Comparison of ENCODE assay signal across 17 cellular contexts in the genomic region with DNA sequence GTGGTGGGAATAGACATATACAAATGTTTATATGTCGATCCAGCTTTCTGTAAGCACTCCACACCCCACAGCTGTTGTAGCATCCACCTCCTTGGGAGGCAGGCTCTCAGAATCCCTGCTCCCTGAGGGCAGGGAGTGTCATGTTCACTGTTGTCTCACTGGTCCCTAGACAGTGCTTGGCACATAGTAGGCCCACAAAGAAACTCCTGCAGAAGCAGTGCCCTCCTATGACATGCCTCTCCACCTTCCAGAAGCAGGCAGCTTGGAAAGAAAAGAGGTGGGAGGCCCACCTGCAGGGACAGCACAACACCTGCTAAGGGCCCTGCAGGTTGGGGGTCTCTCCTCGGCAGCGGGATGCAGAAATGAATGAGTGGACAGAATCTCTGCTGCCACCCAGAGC. TPM values are rescaled to one million over a fixed set of nuclear protein-coding genes. Genes with fewer than 3 reads are reported as not detected.
DNase-seq lines count a peak whose midpoint lies in the region; ATAC-seq, FAIRE-seq and TF ChIP-seq lines count a peak whose summit lies in the region.
"Had no signal": no experiment of that assay in that cellular context is flagged by ENCODE, and none has a peak within 500 bp of the region (broad histone marks: within the 10 kb centered on the region; RNA-seq: fewer than 3 reads in every experiment).

No MANE protein-coding gene starts in this region.

- ATAC-seq in lower lobe of right lung: no peak

- TF ChIP-seq CTCF in Caco-2 (IDR thresholded peaks at IDR 0.05; ENCODE audit: insufficient read depth in 1 of 2, low read depth in 1 of 2, low read length in 1 of 2, severe bottlenecking in 1 of 2, unreplicated experiment in 1 of 2) (no peak), RWPE1 (conservative IDR thresholded peaks at IDR 0.05; ENCODE audit: low read depth) (no peak), lower lobe of right lung (IDR thresholded peaks at IDR 0.05) (no peak)

- no peak overlapping the region for H3K4me3 ChIP-seq in Caco-2 (ENCODE audit: low read depth, low read length)
- H3K4me3 ChIP-seq in lower lobe of right lung: no peak overlapping the region
- H3K4me3 ChIP-seq: HAP-1 had no signal

- H3K9me3 ChIP-seq in Caco-2 (no peaks in the 10 kb centered on the region), lower lobe of right lung (no peaks in the 10 kb centered on the region)
- H3K9me3 ChIP-seq: HAP-1 had no signal

- peaks cover 38% of the 10 kb centered on the region for H3K4me1 Mint-ChIP-seq in Caco-2 (ENCODE audit: low read depth, unreplicated experiment)
- H3K4me1 Mint-ChIP-seq: B cell had no signal

- H3K27ac Mint-ChIP-seq in Caco-2 (ENCODE audit: unreplicated experiment): no peak overlapping the region
- H3K27ac Mint-ChIP-seq: B cell had no signal

- H3K4me1 ChIP-seq in Caco-2 (peaks cover 54% of the 10 kb centered on the region), lower lobe of right lung (peaks cover 31% of the 10 kb centered on the region)
- H3K4me1 ChIP-seq: HAP-1 had no signal

- no peak for FAIRE-seq in H54 (lab: Jason Lieb, UNC)
- FAIRE-seq: A204.1, D721Med, G401.6 had no signal

- peaks cover 28% of the 10 kb centered on the region for H3K36me3 Mint-ChIP-seq in Caco-2 (ENCODE audit: insufficient read depth, unreplicated experiment)

- H3K27me3 Mint-ChIP-seq in Caco-2 (ENCODE audit: insufficient read depth, unreplicated experiment): no peaks in the 10 kb centered on the region
- H3K27me3 Mint-ChIP-seq: B cell; CD4-positive, alpha-beta memory T cell had no signal

- H3K36me3 ChIP-seq in Caco-2 (ENCODE audit: control insufficient read depth, insufficient read depth, low read length) (no peaks in the 10 kb centered on the region), lower lobe of right lung (no peaks in the 10 kb centered on the region)

- POLR2A ChIA-PET in Caco-2 (lab: Charles Lee): no interaction called here
- POLR2A ChIA-PET in RWPE1 (lab: Yijun Ruan, JAX; ENCODE audit: low non-redundant PET): interaction anchor here (1.2 kb wide), 1 partner anchor 14 kb away, joined by 3 read pairs; no protein-coding TSS in a partner anchor

- no peaks in the 10 kb centered on the region for H3K9me3 Mint-ChIP-seq in Caco-2 (ENCODE audit: unreplicated experiment)
- H3K9me3 Mint-ChIP-seq: CD4-positive, alpha-beta memory T cell had no signal

- H3K4me3 Mint-ChIP-seq in Caco-2 (ENCODE audit: unreplicated experiment): peak overlapping the region; percentile 25
- H3K4me3 Mint-ChIP-seq: B cell; CD4-positive, alpha-beta memory T cell had no signal

- BruUV-seq in Caco-2 (replicated peaks; lab: Mats Ljungman, UMichigan): no TSS peak

- H3K27ac ChIP-seq in RWPE1 (peak overlapping the region; percentile 69), lower lobe of right lung (no peak overlapping the region)

- no peaks in the 10 kb centered on the region for H3K27me3 ChIP-seq in Caco-2 (replicated peaks; ENCODE audit: control insufficient read depth, insufficient read depth, low read length)
- no peaks in the 10 kb centered on the region for H3K27me3 ChIP-seq in lower lobe of right lung (ENCODE audit: low read depth)

- no peak for DNase-seq in Caco-2
- DNase-seq in RWPE1 (ENCODE audit: low spot score): no peak
- peak; percentile 20 for DNase-seq in lower lobe of right lung
- DNase-seq in medulla oblongata (ENCODE audit: extremely low spot score): no peak
- no peak for DNase-seq in H54 (ENCODE audit: insufficient read length, low spot score)
- DNase-seq in CD1c-positive myeloid dendritic cell (ENCODE audit: extremely low spot score): no peak
- DNase-seq: C1 segment of cervical spinal cord; CD4-positive, alpha-beta memory T cell; DMS153; DMS79 treated with DMSO at 0.1 percent for 48 hours; EL; GOT3 had no signal

- TF ChIP-seq POLR2A in H54 (IDR thresholded peaks at IDR 0.05; ENCODE audit: low read depth, low read length): no peak

- intact Hi-C loops in Caco-2 (cut with micrococcal nuclease; ENCODE audit: unreplicated experiment): no loop called here
- intact Hi-C loops in lower lobe of right lung (cut with DNase I): no loop called here

- CTCF ChIA-PET in Caco-2 (lab: Charles Lee) (interaction anchor here (1.0 to 1.3 kb wide), 2 partner anchors 12 to 28 kb away, joined by 3 read pairs; no protein-coding TSS in a partner anchor), RWPE1 (lab: Yijun Ruan, JAX) (interaction anchor here (0.8 kb wide), 1 partner anchor 12 kb away, joined by 3 read pairs; no protein-coding TSS in a partner anchor)

RNA-seq across cellular contexts. Expression of gene CDC42EP2, which starts 11.1 kb away (rescaled TPM):
- total RNA-seq in Caco-2 (2022) (38.0 and 40.7 TPM in 2 replicates), lower lobe of right lung (17.0 TPM)

RNA-seq across cellular contexts. Expression of gene DPF2, which starts 30.1 kb away (rescaled TPM):
- total RNA-seq in Caco-2 (2022): 64.2 and 65.3 TPM in 2 replicates
- 45.8 TPM for total RNA-seq in lower lobe of right lung

RNA-seq across cellular contexts. Expression of gene POLA2, which starts 41.8 kb away (rescaled TPM):
- total RNA-seq in Caco-2 (2022) (23.2 and 25.3 TPM in 2 replicates), lower lobe of right lung (8.7 TPM)

RNA-seq across cellular contexts. Expression of gene TIGD3, which starts 51.0 kb away (rescaled TPM):
- total RNA-seq in Caco-2 (2022): 3.0 and 3.2 TPM in 2 replicates
- total RNA-seq in lower lobe of right lung: 0.18 TPM
